Comparison of ENCODE assay signal across 1 cellular context in genomic region chr12:95532851-95533250, GRCh38.
TF ChIP-seq lines count a peak whose summit lies in the region.

No MANE protein-coding gene starts in this region.

TF ChIP-seq in GM23338, 12 proteins besides CTCF, POLR2A, EP300 and RAD21 (continued from another document):
- TF ChIP-seq EZH2 (IDR thresholded peaks at IDR 0.05; ENCODE audit: low read depth, unreplicated experiment), result no peak
- no peak for TF ChIP-seq ETS1 (IDR thresholded peaks at IDR 0.05)
- TF ChIP-seq EZH2phosphoT487 (IDR thresholded peaks at IDR 0.05; ENCODE audit: unreplicated experiment), result no peak
- TF ChIP-seq NANOG (IDR thresholded peaks at IDR 0.05; ENCODE audit: borderline replicate concordance), result no peak
- no peak for TF ChIP-seq ZNF331 (CRISPR knock-in tag; IDR thresholded peaks at IDR 0.05; ENCODE audit: low read depth)
- no peak for TF ChIP-seq REST (IDR thresholded peaks at IDR 0.05; ENCODE audit: unreplicated experiment)
- no peak for TF ChIP-seq ZNF114 (CRISPR knock-in tag; IDR thresholded peaks at IDR 0.05)
TF ChIP-seq in GM23338: peak in this region for 0.
